ENCODE assay signal across 20 cellular contexts in the genomic region with DNA sequence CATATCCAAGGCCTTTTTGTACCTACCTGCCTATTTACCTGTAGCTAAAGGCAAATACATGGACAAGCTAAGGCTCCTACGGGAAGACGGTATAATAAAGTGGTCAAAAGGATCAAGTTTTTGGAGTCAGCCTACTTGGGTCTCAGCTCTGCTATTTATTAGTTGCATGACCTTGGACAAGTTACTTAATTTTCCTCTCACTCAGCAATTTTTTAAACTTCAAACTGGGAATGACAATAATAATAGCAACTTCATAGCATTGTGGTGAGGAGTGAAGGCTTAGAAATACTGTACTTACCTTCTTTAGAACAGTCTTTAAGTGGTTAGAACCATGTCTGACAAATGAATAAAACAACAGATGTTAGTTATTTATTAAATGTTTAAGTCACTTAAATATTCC.
"Had no signal": no experiment of that assay in that cellular context is flagged by ENCODE, and none has a peak within 500 bp of the region (broad histone marks: within the 10 kb centered on the region; RNA-seq: fewer than 3 reads in every experiment).

No MANE protein-coding gene starts in this region.

- ATAC-seq: mucosa of descending colon; naive thymus-derived CD8-positive, alpha-beta T cell; psoas muscle; sciatic nerve; stimulated activated memory B cell treated with anti-CD40 and anti-IgM and Interleukin-4, amounts not matched to agents 10 μg/mL and 1 μg/mL and 100 μg/mL, for 72 hours; stimulated activated naive CD8-positive, alpha-beta T cell treated with anti-CD3 and anti-CD28 coated beads, Interleukin-15, amount 100 ng/mL, for 72 hours had no signal

- H3K27ac ChIP-seq: hepatocyte, left ventricle myocardium inferior, parathyroid adenoma, psoas muscle, tibial nerve, upper lobe of left lung, vagina had no signal

- H3K4me3 ChIP-seq: hepatocyte, left ventricle myocardium inferior, lung, mucosa of descending colon, psoas muscle, tibial nerve, upper lobe of left lung, vagina had no signal

- H3K9me3 ChIP-seq: mucosa of descending colon, vagina had no signal

- H3K4me1 ChIP-seq: left ventricle myocardium inferior, parathyroid adenoma, psoas muscle, tibial nerve, upper lobe of left lung, vagina had no signal

- DNase-seq: left ventricle myocardium inferior; mucosa of descending colon; naive thymus-derived CD8-positive, alpha-beta T cell; nucleus accumbens; psoas muscle; small intestine; stimulated activated CD4-positive, alpha-beta T cell treated with anti-CD3 and anti-CD28 coated beads, Interleukin-1b, Interleukin-23, amount 100 ng/mL, for 48 hours; stimulated activated CD4-positive, alpha-beta T cell treated with anti-CD3 and anti-CD28 coated beads, Interleukin-2, amount 100 ng/mL, for 48 hours; stimulated activated CD4-positive, alpha-beta T cell treated with anti-CD3 and anti-CD28 coated beads, Interleukin-4, amount 100 ng/mL, for 4 hours; stimulated activated CD8-positive, alpha-beta memory T cell treated with anti-CD3 and anti-CD28 coated beads, Interleukin-4, amount 100 ng/mL, for 48 hours; stimulated activated naive CD4-positive, alpha-beta T cell treated with Interleukin-2 at 50 U/mL for 16 hours; stimulated activated naive CD8-positive, alpha-beta T cell treated with anti-CD3 and anti-CD28 coated beads, Interleukin-15, amount 100 ng/mL, for 72 hours; upper lobe of left lung had no signal

- H3K4me2 ChIP-seq: hepatocyte had no signal

- H2AFZ ChIP-seq: hepatocyte, parathyroid adenoma had no signal

- H3K9ac ChIP-seq: parathyroid adenoma had no signal

- H3K27me3 ChIP-seq: hepatocyte, tibial nerve, upper lobe of left lung, vagina had no signal

- H3K79me2 ChIP-seq: hepatocyte, parathyroid adenoma had no signal

- FAIRE-seq: small intestine had no signal

- H3K36me3 ChIP-seq: left ventricle myocardium inferior, tibial nerve, upper lobe of left lung, vagina had no signal
